Comparison of ENCODE assay signal across 18 cellular contexts in the genomic region with DNA sequence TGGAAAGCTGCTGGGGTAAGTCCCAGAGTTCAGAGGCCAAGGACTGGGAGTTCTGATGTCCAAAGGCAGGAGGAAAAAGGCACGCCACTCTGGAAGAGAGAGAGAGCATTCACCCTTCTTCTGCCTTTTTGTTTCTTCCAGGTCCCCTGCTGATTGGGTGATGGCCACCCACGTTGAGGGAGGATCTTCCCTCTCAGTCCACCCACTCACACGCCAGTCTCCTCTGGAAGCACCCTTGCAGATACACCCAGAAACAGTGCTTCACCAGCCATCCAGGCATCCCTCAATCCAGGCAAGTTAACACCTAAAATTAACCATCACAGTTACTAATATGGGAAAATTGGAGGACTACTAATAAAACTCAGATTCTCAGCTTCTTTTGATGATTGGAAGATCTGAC.
DNase-seq lines count a peak whose midpoint lies in the region; ATAC-seq, FAIRE-seq and TF ChIP-seq lines count a peak whose summit lies in the region.
"Had no signal": no experiment of that assay in that cellular context is flagged by ENCODE, and none has a peak within 500 bp of the region (broad histone marks: within the 10 kb centered on the region; RNA-seq: fewer than 3 reads in every experiment).

No MANE protein-coding gene starts in this region.

- H3K27me3 Mint-ChIP-seq in GM23338 (ENCODE audit: insufficient read depth, low read depth, poor library complexity): peaks cover 5% of the 10 kb centered on the region

- H3K27me3 ChIP-seq in GM23338 (ENCODE audit: insufficient read depth): no peaks in the 10 kb centered on the region
- peaks cover 37 to 68% of the 10 kb centered on the region in 2 experiments for H3K27me3 ChIP-seq in K562 (ENCODE audit: control insufficient read depth in 2 of 2, insufficient read depth in 2 of 2, low read length in 2 of 2)

- no peak for TF ChIP-seq POLR2A in K562 (conservative IDR thresholded peaks at IDR 0.05)

- peaks cover 18% of the 10 kb centered on the region for H3K4me1 Mint-ChIP-seq in GM23338

- TF ChIP-seq CTCF in GM23338 (conservative IDR thresholded peaks at IDR 0.05; ENCODE audit: low read depth in 2 of 2) (no peak), K562 (IDR thresholded peaks at IDR 0.05 in 2 of 3, conservative IDR thresholded peaks at IDR 0.05 in 1 of 3; ENCODE audit: insufficient read depth in 2 of 3, low read depth in 1 of 3, low read length in 3 of 3) (no peak)

- H3K9me2 ChIP-seq in GM23338 (ENCODE audit: insufficient read depth): no peaks in the 10 kb centered on the region

- intact Hi-C loops in K562 (cut with micrococcal nuclease) (no loop called here), head of caudate nucleus (cut with DNase I) (no loop called here), posterior cingulate gyrus (cut with DNase I) (no loop called here), left colon (cut with DNase I, micrococcal nuclease) (no loop called here)

- H3K79me2 ChIP-seq in GM23338 (replicated peaks; ENCODE audit: insufficient read depth): no peaks in the 10 kb centered on the region
- no peaks in the 10 kb centered on the region for H3K79me2 ChIP-seq in K562 (ENCODE audit: control insufficient read depth, insufficient read depth, low read length)

- no peak overlapping the region for H3K9ac ChIP-seq in K562 (ENCODE audit: insufficient read depth in 1 of 2, low read depth in 2 of 2, low read length in 2 of 2)
- H3K9ac ChIP-seq: GM23248 had no signal

- no peaks in the 10 kb centered on the region for H3K9me3 Mint-ChIP-seq in GM23338
- H3K9me3 Mint-ChIP-seq: CD4-positive, alpha-beta T cell had no signal

- H3K27ac ChIP-seq in GM23338 (ENCODE audit: low read depth): no peak overlapping the region
- H3K27ac ChIP-seq in K562 (ENCODE audit: extremely low read depth, low read depth, low read length): no peak overlapping the region
- H3K27ac ChIP-seq: 22Rv1, A549, C4-2B, GM23248 had no signal

- TF ChIP-seq RAD21 in K562 (CRISPR knock-in tag; conservative IDR thresholded peaks at IDR 0.05 in 1 of 2, IDR thresholded peaks at IDR 0.05 in 1 of 2): no peak

- no peaks in the 10 kb centered on the region for H4K20me1 ChIP-seq in GM23338 (replicated peaks; ENCODE audit: insufficient read depth)
- no peaks in the 10 kb centered on the region for H4K20me1 ChIP-seq in K562 (replicated peaks; ENCODE audit: control insufficient read depth, insufficient read depth, low read length)

- CTCF ChIA-PET in K562 (lab: Yijun Ruan, JAX; ENCODE audit: low intra/inter-chr PET ratio): no interaction called here

- H3F3A ChIP-seq in GM23338 (replicated peaks; ENCODE audit: low read depth): no peaks in the 10 kb centered on the region

- H3K36me3 Mint-ChIP-seq in GM23338 (ENCODE audit: low read depth): no peaks in the 10 kb centered on the region

- FAIRE-seq in K562 (lab: Jason Lieb, UNC): no peak
- FAIRE-seq: A549, GM12892, GM18507 had no signal

- no peak for TF ChIP-seq EP300 in K562 (IDR thresholded peaks at IDR 0.05; ENCODE audit: low read length)

- no peaks in the 10 kb centered on the region for H3K36me3 ChIP-seq in GM23338 (ENCODE audit: insufficient read depth)
- H3K36me3 ChIP-seq in K562 (ENCODE audit: control insufficient read depth, insufficient read depth, low read length): no peaks in the 10 kb centered on the region

- no peaks in the 10 kb centered on the region for H3K9me1 ChIP-seq in K562 (ENCODE audit: control insufficient read depth, insufficient read depth, low read length)

- H3K4me1 ChIP-seq in GM23338 (ENCODE audit: insufficient read depth) (peaks cover 10% of the 10 kb centered on the region), K562 (replicated peaks in 1 of 2; ENCODE audit: control insufficient read depth in 2 of 2, insufficient read depth in 2 of 2, low read length in 2 of 2) (no peaks in the 10 kb centered on the region)
- H3K4me1 ChIP-seq: A549 had no signal

- in situ Hi-C loops in K562 (cut with MboI): no loop called here

- H3K4me3 ChIP-seq in GM23338 (no peak overlapping the region), K562 (no peak overlapping the region)
- H3K4me3 ChIP-seq: A549, GM23248 had no signal

- H3K4me2 ChIP-seq in GM23338: no peak overlapping the region
- no peak overlapping the region for H3K4me2 ChIP-seq in K562 (ENCODE audit: insufficient read depth, low read length)
- H3K4me2 ChIP-seq: A549 had no signal

- POLR2A ChIA-PET in K562 (lab: Yijun Ruan, JAX): interaction anchor here (0.6 to 1.2 kb wide), 6 partner anchors 9 to 66 kb away, joined by 3 to 5 read pairs (median 4); partner anchors contain the start of gene PARP1

- no peak overlapping the region for H3K27ac Mint-ChIP-seq in GM23338
- H3K27ac Mint-ChIP-seq: CD4-positive, alpha-beta T cell had no signal

- DNase-seq in GM23338 (ENCODE audit: low spot score) (no peak), K562 (ENCODE audit: extremely low read depth in 1 of 4, low spot score in 3 of 4) (no peak), head of caudate nucleus (peak in 40 of 42 donors; percentile 23 to 90 (median 62)), putamen (ENCODE audit: low spot score) (peak; percentile 66), posterior cingulate gyrus (no peak), left colon (no peak)
- DNase-seq: AML-193; CD4-positive, alpha-beta T cell; DMS153; DMS79; GDM1; GM23248 had no signal

- no TSS peak for BruUV-seq in K562 (replicated peaks; lab: Mats Ljungman, UMichigan)

- no peaks in the 10 kb centered on the region for H3K9me3 ChIP-seq in K562 (replicated peaks; ENCODE audit: control insufficient read depth, insufficient read depth, low read depth, low read length)
- H3K9me3 ChIP-seq: A549 had no signal

- WGBS in K562 (ENCODE audit: insufficient coverage, low coverage, missing lambda C conversion rate): 3% methylated on average over 3 of the region's 3 CpGs

- H3K4me3 Mint-ChIP-seq in GM23338: no peak overlapping the region; the same call in 2 of the 3 replicates
- H3K4me3 Mint-ChIP-seq: CD4-positive, alpha-beta T cell had no signal

- H2AFZ ChIP-seq in GM23338: peak overlapping the region; percentile 98
- no peak overlapping the region for H2AFZ ChIP-seq in K562 (ENCODE audit: low read depth, low read length)
- H2AFZ ChIP-seq: GM23248 had no signal

- ATAC-seq in GM23338 (no peak), K562 (no peak), HG03354 (IDR thresholded peaks at IDR 0.05; ENCODE audit: poor library complexity, severe bottlenecking, unreplicated experiment) (no peak), left colon (no peak)

TF ChIP-seq in GM23338, 12 proteins besides CTCF, POLR2A, EP300 and RAD21 (continues in another document):
- TF ChIP-seq EZH2phosphoT487 (IDR thresholded peaks at IDR 0.05; ENCODE audit: unreplicated experiment): no peak
- TF ChIP-seq ZNF114 (CRISPR knock-in tag; IDR thresholded peaks at IDR 0.05): no peak

TF ChIP-seq in K562, 482 proteins besides CTCF, POLR2A, EP300 and RAD21:
- TF ChIP-seq ERF (CRISPR knock-in tag; IDR thresholded peaks at IDR 0.05): no peak
- TF ChIP-seq CEBPB (tag; IDR thresholded peaks at IDR 0.05): no peak
- no peak for TF ChIP-seq ZC3H8 (IDR thresholded peaks at IDR 0.05)
- TF ChIP-seq BMI1 (IDR thresholded peaks at IDR 0.05; ENCODE audit: low read length): no peak
- TF ChIP-seq EGR1 (conservative IDR thresholded peaks at IDR 0.05): peak; percentile 37; the same call in 1 of the 2 replicates
- no peak for TF ChIP-seq ETV5 (CRISPR knock-in tag; IDR thresholded peaks at IDR 0.05; ENCODE audit: low read depth)
- TF ChIP-seq CBFB (CRISPR knock-in tag; IDR thresholded peaks at IDR 0.05): no peak
- TF ChIP-seq FOXM1 (IDR thresholded peaks at IDR 0.05; ENCODE audit: low read depth): no peak
- TF ChIP-seq FOXM1 (CRISPR knock-in tag; IDR thresholded peaks at IDR 0.05; ENCODE audit: low read depth): no peak

Comparison
In these comparisons a context has a peak if more than half of its experiments do, and no peak if none do; other contexts are left out.
1. DNase-seq: peak in head of caudate nucleus (40 of 42) and putamen (single experiment); none in GM23338 (single experiment), K562 (0 of 4), posterior cingulate gyrus (0 of 10) and left colon (0 of 2).